ENCODE assay signal across 8 cellular contexts in the genomic region with DNA sequence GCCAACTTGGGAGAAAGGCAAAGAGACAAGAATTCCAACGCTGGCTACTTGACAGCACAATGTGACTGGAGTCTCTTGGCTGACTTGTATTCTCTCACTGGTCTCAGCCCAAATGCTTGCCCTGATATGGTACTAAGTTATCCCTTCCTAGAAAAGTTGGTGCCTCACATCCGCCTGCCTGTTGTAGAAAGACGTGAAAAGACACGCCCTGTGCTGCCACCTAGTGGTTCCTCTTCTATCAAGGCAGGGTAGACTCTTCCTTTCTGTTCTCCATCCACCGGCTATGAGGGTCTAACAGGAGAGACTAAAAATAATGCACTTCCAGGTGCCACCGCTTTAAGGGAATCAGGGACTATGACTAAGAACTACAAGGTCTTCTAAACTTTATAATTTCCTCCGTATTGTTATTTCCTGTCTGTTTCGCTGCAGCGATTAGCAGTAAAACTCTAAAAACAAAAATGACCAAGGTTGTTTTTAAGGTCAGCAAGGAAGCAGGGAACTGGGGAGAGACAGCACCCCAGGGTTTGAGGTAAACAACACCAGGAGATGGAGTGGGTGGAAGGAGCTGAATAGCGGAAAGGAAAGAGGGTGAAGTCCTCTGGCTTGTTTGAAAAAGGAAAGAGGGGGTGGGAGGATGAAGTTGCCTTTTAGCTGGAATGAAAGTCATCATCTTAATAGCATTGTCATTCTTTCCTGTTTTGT.
A peak's percentile ranks its signal among the peaks of the same experiment; 100 is the strongest.
DNase-seq lines count a peak whose midpoint lies in the region; ATAC-seq and TF ChIP-seq lines count a peak whose summit lies in the region.

No MANE protein-coding gene starts in this region.

- H3K4me1 Mint-ChIP-seq in CD8-positive, alpha-beta T cell (ENCODE audit: low read depth): peaks cover 17% of the 10 kb centered on the region
- H3K4me1 Mint-ChIP-seq in glutamatergic neuron (ENCODE audit: low read depth, unreplicated experiment): peaks cover 2% of the 10 kb centered on the region

- no peaks in the 10 kb centered on the region for H3K9me3 ChIP-seq in CD8-positive, alpha-beta T cell (ENCODE audit: low read length)
- no peaks in the 10 kb centered on the region for H3K9me3 ChIP-seq in tibial artery

- H3K4me3 ChIP-seq in CD8-positive, alpha-beta T cell (ENCODE audit: low read depth, low read length): no peak overlapping the region
- H3K4me3 ChIP-seq in tibial artery: peak overlapping the region in 1 of 2 donors; percentile 16

- no peak overlapping the region for H3K27ac Mint-ChIP-seq in CD8-positive, alpha-beta T cell
- H3K27ac Mint-ChIP-seq in activated naive CD4-positive, alpha-beta T cell treated with anti-CD3 and anti-CD28 coated beads, Interleukin-2, amount 50 U/mL, for 72 hours: peak overlapping the region; percentile 89 to 97
- H3K27ac Mint-ChIP-seq in glutamatergic neuron (ENCODE audit: unreplicated experiment): no peak overlapping the region

- peaks cover 19% of the 10 kb centered on the region for H3K4me1 ChIP-seq in CD8-positive, alpha-beta T cell (ENCODE audit: insufficient read depth, low read length)
- H3K4me1 ChIP-seq in tibial artery: peaks cover 0 to 43% (median 25%) of the 10 kb centered on the region in 4 donors

- POLR2A ChIA-PET in CD8-positive, alpha-beta T cell (lab: Charles Lee): interaction anchor here (0.8 to 1.9 kb wide), 5 partner anchors 108 to 130 kb away, joined by 3 to 12 read pairs (median 3); no protein-coding TSS in a partner anchor

- peak; percentile 97 for ATAC-seq in CD8-positive, alpha-beta T cell
- peak; percentile 55 for ATAC-seq in GM21786 (IDR thresholded peaks at IDR 0.05; ENCODE audit: unreplicated experiment)
- ATAC-seq in activated naive CD4-positive, alpha-beta T cell treated with anti-CD3 and anti-CD28 coated beads, Interleukin-2, amount 50 U/mL, for 72 hours: peak; percentile 92 to 100

- intact Hi-C loops in CD8-positive, alpha-beta T cell (cut with DNase I, micrococcal nuclease): loop anchor here (1.0 to 2.0 kb wide), 5 partner anchors 112 to 922 kb away; a partner anchor contains a TSS
- intact Hi-C loops in tibial artery (cut with DNase I; ENCODE audit: low total_unique reads): loop anchor here (2.0 kb wide), 1 partner anchor 112 kb away; no protein-coding TSS in a partner anchor

- no peak overlapping the region for H3K27ac ChIP-seq in CD8-positive, alpha-beta T cell (ENCODE audit: low read depth, low read length)
- peak overlapping the region; percentile 75 to 81 for H3K27ac ChIP-seq in tibial artery

- no peaks in the 10 kb centered on the region for H3K27me3 Mint-ChIP-seq in CD8-positive, alpha-beta T cell (ENCODE audit: low read depth)
- H3K27me3 Mint-ChIP-seq in glutamatergic neuron (ENCODE audit: unreplicated experiment): peaks cover 2% of the 10 kb centered on the region

- no peak overlapping the region for H3K4me3 Mint-ChIP-seq in CD8-positive, alpha-beta T cell
- H3K4me3 Mint-ChIP-seq in glutamatergic neuron (ENCODE audit: unreplicated experiment): peak overlapping the region; percentile 8

- no peaks in the 10 kb centered on the region for H3K9me3 Mint-ChIP-seq in CD8-positive, alpha-beta T cell
- no peaks in the 10 kb centered on the region for H3K9me3 Mint-ChIP-seq in activated naive CD4-positive, alpha-beta T cell treated with anti-CD3 and anti-CD28 coated beads, Interleukin-2, amount 50 U/mL, for 72 hours
- no peaks in the 10 kb centered on the region for H3K9me3 Mint-ChIP-seq in glutamatergic neuron (ENCODE audit: unreplicated experiment)

- peak; percentile 66 to 91 (median 84) for DNase-seq in CD8-positive, alpha-beta T cell
- DNase-seq in NCI-H128 (lab: John Stamatoyannopoulos, UW; ENCODE audit: unreplicated experiment) (peak; percentile 63), SKM-1 (lab: John Stamatoyannopoulos, UW; ENCODE audit: unreplicated experiment) (peak; percentile 74), glutamatergic neuron (peak; percentile 84), pons (ENCODE audit: low spot score) (peak; percentile 96), tibial artery (peak; percentile 96 to 97)
- DNase-seq in activated naive CD4-positive, alpha-beta T cell treated with anti-CD3 and anti-CD28 coated beads, Interleukin-2, amount 50 U/mL, for 72 hours (ENCODE audit: low spot score in 2 of 2): peak; percentile 82 to 87

- TF ChIP-seq CTCF in CD8-positive, alpha-beta T cell (IDR thresholded peaks at IDR 0.05): peak; percentile 76
- TF ChIP-seq CTCF in glutamatergic neuron (IDR thresholded peaks at IDR 0.05; ENCODE audit: partially characterized antibody, unreplicated experiment) (peak; percentile 85), tibial artery (IDR thresholded peaks at IDR 0.05) (peak; percentile 83 to 95)

- H3K36me3 ChIP-seq in CD8-positive, alpha-beta T cell (ENCODE audit: insufficient read depth, low read length): no peaks in the 10 kb centered on the region
- H3K36me3 ChIP-seq in tibial artery: no peaks in the 10 kb centered on the region

- H3K36me3 Mint-ChIP-seq in CD8-positive, alpha-beta T cell: no peaks in the 10 kb centered on the region
- no peaks in the 10 kb centered on the region for H3K36me3 Mint-ChIP-seq in activated naive CD4-positive, alpha-beta T cell treated with anti-CD3 and anti-CD28 coated beads, Interleukin-2, amount 50 U/mL, for 72 hours
- no peaks in the 10 kb centered on the region for H3K36me3 Mint-ChIP-seq in glutamatergic neuron (ENCODE audit: unreplicated experiment)

- CTCF ChIA-PET in CD8-positive, alpha-beta T cell (lab: Charles Lee): interaction anchor here (0.6 to 10.8 kb wide), 25 partner anchors 8 to 377 kb away, joined by 3 to 319 read pairs (median 4); a partner anchor contains a TSS

- no peaks in the 10 kb centered on the region for H3K27me3 ChIP-seq in CD8-positive, alpha-beta T cell (ENCODE audit: insufficient read depth, low read length)
- no peaks in the 10 kb centered on the region for H3K27me3 ChIP-seq in tibial artery

Comparison
In these comparisons a context has a peak if more than half of its experiments do, and no peak if none do; other contexts are left out.
1. H3K27ac Mint-ChIP-seq: peak in activated naive CD4-positive, alpha-beta T cell treated with anti-CD3 and anti-CD28 coated beads, Interleukin-2, amount 50 U/mL, for 72 hours (2 of 2); none in CD8-positive, alpha-beta T cell (single experiment) and glutamatergic neuron (single experiment).
2. Peak in every context shown above with its lines, with median percentiles within 50 percentile points of each other: ATAC-seq, DNase-seq and CTCF ChIP-seq.